13 cellular contexts compared by ENCODE assay signal in the genomic region with DNA sequence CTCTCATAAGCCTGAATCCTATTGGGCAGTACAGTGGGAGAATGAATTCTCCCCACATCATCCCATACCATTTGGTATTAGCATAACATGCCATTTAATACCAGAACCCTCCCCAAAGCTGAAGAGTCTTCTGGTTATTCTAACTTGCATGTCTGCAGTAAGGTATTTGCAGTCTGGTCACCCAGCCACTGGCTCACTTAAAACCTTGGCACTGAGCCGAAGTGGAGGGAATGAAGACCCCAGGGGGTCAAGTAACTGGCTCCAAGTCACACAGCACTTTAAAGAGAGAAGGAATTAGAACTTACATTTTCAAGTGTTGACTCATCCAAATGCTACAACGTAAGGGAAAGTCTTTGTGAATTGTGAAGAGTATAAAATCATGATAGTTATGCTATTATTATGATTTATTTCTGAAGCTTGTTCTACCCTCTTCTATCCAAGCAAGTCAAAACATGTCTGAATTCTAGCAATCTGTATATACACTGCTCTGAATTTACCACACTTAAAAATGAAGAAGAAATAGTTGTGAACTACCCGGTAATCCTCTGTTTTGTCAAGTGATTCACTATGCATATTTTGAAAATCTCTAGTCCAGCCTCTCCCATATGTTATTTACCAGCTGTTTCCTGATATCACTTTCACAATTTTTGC. TPM values are rescaled to one million over a fixed set of nuclear protein-coding genes. Genes with fewer than 3 reads are reported as not detected.
DNase-seq lines count a peak whose midpoint lies in the region; ATAC-seq, FAIRE-seq and TF ChIP-seq lines count a peak whose summit lies in the region.
"Had no signal": no experiment of that assay in that cellular context is flagged by ENCODE, and none has a peak within 500 bp of the region (broad histone marks: within the 10 kb centered on the region; RNA-seq: fewer than 3 reads in every experiment).

No MANE protein-coding gene starts in this region.

- dilution Hi-C loops in keratinocyte (cut with MboI; ENCODE audit: extremely low pct_ligation_motif_present, low sequenced_read_pairs) = no loop called here

- H3K4me1 Mint-ChIP-seq in astrocyte (ENCODE audit: low read depth, unreplicated experiment) = peaks cover 25% of the 10 kb centered on the region

- no peaks in the 10 kb centered on the region for H3K9me3 Mint-ChIP-seq in astrocyte (ENCODE audit: unreplicated experiment)

- TF ChIP-seq RAD21 in Ishikawa (IDR thresholded peaks at IDR 0.05; ENCODE audit: low read depth) = 0 out of 2 replicates have a peak, but pooled peaks have one; percentile 2

- peaks cover 5% of the 10 kb centered on the region for H3K27me3 Mint-ChIP-seq in astrocyte (ENCODE audit: low read depth, unreplicated experiment)

- ATAC-seq in aorta (ENCODE audit: low FRiP score) = no peak
- no peak for ATAC-seq in HG03442 (IDR thresholded peaks at IDR 0.05; ENCODE audit: unreplicated experiment)

- 16 to 17% methylated on average over 3 of the region's 3 CpGs for WGBS in aorta, 2 donors

- H4K20me1 ChIP-seq in astrocyte (ENCODE audit: insufficient read depth, low read length) (no peaks in the 10 kb centered on the region), keratinocyte (ENCODE audit: control insufficient read depth, extremely low read depth, insufficient read depth, low read length) (no peaks in the 10 kb centered on the region)

- H3K36me3 ChIP-seq in astrocyte (ENCODE audit: insufficient read depth, low read length) (no peaks in the 10 kb centered on the region), keratinocyte (ENCODE audit: control insufficient read depth in 2 of 2, extremely low read depth in 1 of 2, insufficient read depth in 2 of 2, low read length in 2 of 2) (no peaks in the 10 kb centered on the region), aorta (ENCODE audit: control insufficient read depth in 1 of 2, insufficient read depth in 2 of 2, low read length in 1 of 2) (no peaks in the 10 kb centered on the region)

- H3K9ac ChIP-seq in astrocyte (ENCODE audit: low read length) (peak overlapping the region; percentile 26), keratinocyte (ENCODE audit: control insufficient read depth, extremely low read depth, insufficient read depth, low read length) (no peak overlapping the region)

- DNase-seq in AG20443 (ENCODE audit: low spot score) = peak; percentile 30
- peak; percentile 86 for DNase-seq in astrocyte (ENCODE audit: low read depth)
- peak; percentile 57 for DNase-seq in keratinocyte (ENCODE audit: low read depth, low spot score)
- DNase-seq in mucosa of gallbladder (ENCODE audit: low spot score) = no peak
- no peak for DNase-seq in aorta
- DNase-seq in Ammon's horn (ENCODE audit: low spot score) = no peak
- DNase-seq: activated T-cell treated with anti-CD3 and anti-CD28 coated beads for 4 hours; NCI-H1092; stimulated activated CD4-positive, alpha-beta T cell treated with anti-CD3 and anti-CD28 coated beads, Interleukin-12 subunit alpha, Interleukin-12 subunit beta, amount 100 ng/mL, for 4 hours had no signal

- H3K36me3 Mint-ChIP-seq in astrocyte (ENCODE audit: low read depth, unreplicated experiment) = no peaks in the 10 kb centered on the region

- H3K4me3 Mint-ChIP-seq in astrocyte (ENCODE audit: unreplicated experiment) = no peak overlapping the region

- H3K4me1 ChIP-seq in astrocyte (ENCODE audit: insufficient read depth, low read length) = peaks cover 18% of the 10 kb centered on the region
- peaks cover 20% of the 10 kb centered on the region for H3K4me1 ChIP-seq in keratinocyte (ENCODE audit: control insufficient read depth, extremely low read depth, insufficient read depth, low read length)
- peaks cover 4 to 17% of the 10 kb centered on the region in 2 donors for H3K4me1 ChIP-seq in aorta (ENCODE audit: control insufficient read depth in 1 of 2, insufficient read depth in 2 of 2, low read length in 2 of 2)

- H2AFZ ChIP-seq in astrocyte (ENCODE audit: low read depth, low read length) = no peak overlapping the region
- H2AFZ ChIP-seq in keratinocyte (ENCODE audit: control insufficient read depth, low read length) = no peak overlapping the region

- H3K27ac ChIP-seq in astrocyte (ENCODE audit: low read depth, low read length) (peak overlapping the region; percentile 68), keratinocyte (ENCODE audit: control insufficient read depth, insufficient read depth, low read length) (peak overlapping the region; percentile 11), aorta (ENCODE audit: low read depth in 1 of 2, low read length in 2 of 2) (peak overlapping the region in 1 of 2 donors; percentile 33)

- TF ChIP-seq CTCF in astrocyte (IDR thresholded peaks at IDR 0.05; ENCODE audit: insufficient read depth, low read depth, low read length) (no peak), keratinocyte (optimal IDR thresholded peaks at IDR 0.05 in 1 of 3, IDR thresholded peaks at IDR 0.05 in 1 of 3, conservative IDR thresholded peaks at IDR 0.05 in 1 of 3; ENCODE audit: extremely low read depth in 1 of 3, insufficient read depth in 2 of 3, low read length in 3 of 3) (no peak)

- H3K4me3 ChIP-seq in astrocyte (ENCODE audit: insufficient read depth, low read depth, low read length) (peak overlapping the region; percentile 2), keratinocyte (ENCODE audit: control insufficient read depth in 2 of 3, extremely low read depth in 1 of 3, insufficient read depth in 2 of 3, low read depth in 1 of 3, low read length in 3 of 3) (peak overlapping the region in 2 of 3 experiments; percentile 1 to 8), aorta (ENCODE audit: low read length in 2 of 2) (no peak overlapping the region)
- H3K4me3 ChIP-seq: lung had no signal

- H3K79me2 ChIP-seq in astrocyte (ENCODE audit: insufficient read depth, low read length) = no peaks in the 10 kb centered on the region
- no peaks in the 10 kb centered on the region for H3K79me2 ChIP-seq in keratinocyte (ENCODE audit: control insufficient read depth, insufficient read depth, low read length)

- FAIRE-seq in astrocyte (lab: Jason Lieb, UNC) (peak; percentile 64), keratinocyte (lab: Jason Lieb, UNC) (peak; percentile 20)

- intact Hi-C loops in aorta (cut with DNase I) = no loop called here

- peak overlapping the region; percentile 95 for H3K27ac Mint-ChIP-seq in astrocyte (ENCODE audit: unreplicated experiment)

- H3K9me1 ChIP-seq in keratinocyte (ENCODE audit: control insufficient read depth, extremely low read depth, insufficient read depth, low read length) = no peaks in the 10 kb centered on the region

- TF ChIP-seq EP300 in Ishikawa (IDR thresholded peaks at IDR 0.05; ENCODE audit: borderline replicate concordance) = peak; percentile 85; the same call in 1 of the 2 replicates

- H3K9me3 ChIP-seq in astrocyte (ENCODE audit: insufficient read depth, low read depth, low read length) (no peaks in the 10 kb centered on the region), keratinocyte (ENCODE audit: control insufficient read depth, low read depth, low read length) (no peaks in the 10 kb centered on the region), aorta (ENCODE audit: control insufficient read depth, low read length) (no peaks in the 10 kb centered on the region)

- H3K27me3 ChIP-seq in astrocyte (ENCODE audit: insufficient read depth, low read length) (no peaks in the 10 kb centered on the region), keratinocyte (ENCODE audit: control insufficient read depth, extremely low read depth, insufficient read depth, low read length) (no peaks in the 10 kb centered on the region), aorta (ENCODE audit: control insufficient read depth in 1 of 2, insufficient read depth in 2 of 2, low read length in 1 of 2) (no peaks in the 10 kb centered on the region)

- H3K4me2 ChIP-seq in astrocyte (ENCODE audit: low read length) (peak overlapping the region; percentile 81), keratinocyte (ENCODE audit: control insufficient read depth, extremely low read depth, insufficient read depth, low read depth, low read length) (peak overlapping the region; percentile 66)

TF ChIP-seq in Ishikawa, 13 proteins besides CTCF, POLR2A, EP300 and RAD21 (continues in another document):
- TF ChIP-seq, protein P1, sequence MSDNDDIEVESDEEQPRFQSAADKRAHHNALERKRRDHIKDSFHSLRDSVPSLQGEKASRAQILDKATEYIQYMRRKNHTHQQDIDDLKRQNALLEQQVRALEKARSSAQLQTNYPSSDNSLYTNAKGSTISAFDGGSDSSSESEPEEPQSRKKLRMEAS (IDR thresholded peaks at IDR 0.05) = no peak
- TF ChIP-seq CEBPB (IDR thresholded peaks at IDR 0.05) = no peak; the same call in 1 of the 2 replicates
- peak; percentile 81 for TF ChIP-seq TEAD4 (IDR thresholded peaks at IDR 0.05)
- no peak for TF ChIP-seq CREB1 (IDR thresholded peaks at IDR 0.05; ENCODE audit: low read depth)

RNA-seq across cellular contexts. Expression of a gene that starts 28.5 kb away (rescaled TPM):
- total RNA-seq in astrocyte (not detected in 2 replicates), mucosa of gallbladder (not detected), aorta (not detected)
- polyA plus RNA-seq in keratinocyte (not detected in 3 replicates), aorta (not detected)
- polyA plus RNA-seq in keratinocyte (2011; ENCODE audit: low read depth) = not detected
- not detected in 2 replicates for polyA plus RNA-seq in keratinocyte (2011; cell fraction: cytosol; rRNA removed)
- not detected in 2 replicates for polyA plus RNA-seq in keratinocyte (2011; cell fraction: nucleus; rRNA removed)
- 0.08 TPM in 1 of 2 replicates, not detected in the other for polyA plus RNA-seq in keratinocyte (2012; ENCODE audit: low replicate concordance)
- polyA minus RNA-seq in keratinocyte = not detected in 3 replicates
- polyA minus RNA-seq in keratinocyte (2011; cell fraction: cytosol; rRNA and poly(A)+ RNA removed) = not detected
- not detected in 2 replicates for polyA minus RNA-seq in keratinocyte (2011; cell fraction: nucleus; rRNA and poly(A)+ RNA removed)
- total RNA-seq: lung, subcutaneous adipose tissue had no signal
- polyA plus RNA-seq: lung had no signal

Comparison
In these comparisons a context has a peak if more than half of its experiments do, and no peak if none do; other contexts are left out.
1. DNase-seq: peak in AG20443 (single experiment), astrocyte (single experiment) and keratinocyte (single experiment); none in mucosa of gallbladder (single experiment), aorta (0 of 2) and Ammon's horn (single experiment).
2. H3K4me3 ChIP-seq: peak in astrocyte (single experiment) and keratinocyte (2 of 3); none in aorta (0 of 2).